8 cellular contexts compared by ENCODE assay signal in the genomic region with DNA sequence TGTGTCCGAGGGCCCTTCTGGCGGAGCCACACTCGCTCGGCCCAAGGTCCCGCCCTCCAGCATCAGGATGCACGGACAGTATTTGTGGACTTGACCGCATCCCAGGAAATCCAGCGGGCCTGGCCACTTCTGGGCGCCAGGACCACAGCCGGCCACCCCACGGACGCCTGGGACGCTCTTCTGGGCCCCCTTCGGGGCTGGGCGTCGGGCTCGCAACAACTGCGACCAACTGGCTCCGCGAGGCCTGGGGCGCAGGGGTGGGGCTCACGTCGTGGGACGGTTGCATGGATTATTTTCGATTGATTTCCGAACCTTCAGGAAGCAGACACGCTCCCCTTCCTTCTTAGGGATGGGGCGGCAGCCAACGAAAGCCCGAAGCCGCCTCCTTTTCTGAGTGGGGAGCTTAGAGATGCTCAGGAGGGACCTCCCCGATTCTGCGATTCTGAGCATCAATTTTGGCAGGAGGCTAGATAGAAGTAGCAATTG. TPM values are rescaled to one million over a fixed set of nuclear protein-coding genes. Genes with fewer than 3 reads are reported as not detected.
DNase-seq lines count a peak whose midpoint lies in the region; ATAC-seq and TF ChIP-seq lines count a peak whose summit lies in the region.

No MANE protein-coding gene starts in this region.

- ATAC-seq in GM21526 (IDR thresholded peaks at IDR 0.05; ENCODE audit: low FRiP score, unreplicated experiment) = peak; percentile 14

- H3K79me2 ChIP-seq in Karpas-422 (ENCODE audit: low read length) (peaks cover 44% of the 10 kb centered on the region), smooth muscle cell (ENCODE audit: low read depth) (peaks cover 42% of the 10 kb centered on the region)

- DNase-seq in Karpas-422 (no peak), anterior cingulate cortex (lab: John Stamatoyannopoulos, UW) (peak in 43 of 58 donors; percentile 19 to 79 (median 48)), smooth muscle cell (lab: John Stamatoyannopoulos, UW; ENCODE audit: unreplicated experiment) (no peak), putamen (ENCODE audit: low spot score) (no peak), NCI-H1417 treated with DMSO at 0.1 percent for 48 hours (lab: John Stamatoyannopoulos, UW) (no peak)

- peaks cover 15 to 35% (median 22%) of the 10 kb centered on the region in 10 experiments for H3K4me1 ChIP-seq in BLaER1 treated with 17β-estradiol and CSF1 and Interleukin-3, amounts not matched to agents 10 nM and 100 nM
- H3K4me1 ChIP-seq in Karpas-422 (ENCODE audit: low read length) (peaks cover 21% of the 10 kb centered on the region), iPS-15b (ENCODE audit: control insufficient read depth, insufficient read depth, low read length) (peaks cover 6% of the 10 kb centered on the region), smooth muscle cell (ENCODE audit: low read depth) (peaks cover 9% of the 10 kb centered on the region)

- no peaks in the 10 kb centered on the region for H3K9me2 ChIP-seq in Karpas-422 (replicated peaks; ENCODE audit: insufficient read depth, low read length)

- H3K9me3 ChIP-seq in BLaER1 treated with 17β-estradiol and CSF1 and Interleukin-3, amounts not matched to agents 10 nM and 100 nM (replicated peaks in 1 of 11) = peaks cover 0 to 12% (median 6%) of the 10 kb centered on the region in 11 experiments; a peak in 8 of 22 replicates
- H3K9me3 ChIP-seq in Karpas-422 (ENCODE audit: low read length) (0 out of 2 replicates have a peak, but pooled peaks cover 2% of the 10 kb centered on the region), iPS-15b (ENCODE audit: control insufficient read depth, insufficient read depth, low read length) (no peaks in the 10 kb centered on the region), smooth muscle cell (replicated peaks; ENCODE audit: low read depth) (no peaks in the 10 kb centered on the region)

- peaks cover 10 to 44% (median 38%) of the 10 kb centered on the region in 11 experiments; a peak in 19 of 22 replicates for H4K20me1 ChIP-seq in BLaER1 treated with 17β-estradiol and CSF1 and Interleukin-3, amounts not matched to agents 10 nM and 100 nM
- H4K20me1 ChIP-seq in Karpas-422 (ENCODE audit: insufficient read depth, low read depth, low read length) (peaks cover 19% of the 10 kb centered on the region), smooth muscle cell (ENCODE audit: low read depth) (peaks cover 39% of the 10 kb centered on the region)

- H2AFZ ChIP-seq in Karpas-422 (ENCODE audit: low read length) (peak overlapping the region; percentile 87), smooth muscle cell (ENCODE audit: low read depth) (peak overlapping the region; percentile 93)

- TF ChIP-seq CTCF in smooth muscle cell (IDR thresholded peaks at IDR 0.05; ENCODE audit: borderline replicate concordance, insufficient read depth, poor library complexity, severe bottlenecking) = no peak

- no peaks in the 10 kb centered on the region for H3K27me3 ChIP-seq in BLaER1 treated with 17β-estradiol and CSF1 and Interleukin-3, amounts not matched to agents 10 nM and 100 nM
- H3K27me3 ChIP-seq in Karpas-422 (ENCODE audit: low read length) (no peaks in the 10 kb centered on the region), iPS-15b (ENCODE audit: control insufficient read depth, insufficient read depth, low read length) (peaks cover 10% of the 10 kb centered on the region), smooth muscle cell (ENCODE audit: low read depth) (peaks cover 20% of the 10 kb centered on the region)

- peak overlapping the region; percentile 88 to 97 (median 93); a peak in 21 of 22 replicates for H3K9ac ChIP-seq in BLaER1 treated with 17β-estradiol and CSF1 and Interleukin-3, amounts not matched to agents 10 nM and 100 nM
- H3K9ac ChIP-seq in Karpas-422 (ENCODE audit: low read length) (peak overlapping the region; percentile 60), iPS-15b (ENCODE audit: low read depth, low read length) (peak overlapping the region; percentile 76), smooth muscle cell (ENCODE audit: low read depth) (peak overlapping the region; percentile 93)

- H3K36me3 ChIP-seq in BLaER1 treated with 17β-estradiol and CSF1 and Interleukin-3, amounts not matched to agents 10 nM and 100 nM = peaks cover 14 to 30% (median 28%) of the 10 kb centered on the region in 11 experiments; a peak in 21 of 22 replicates
- H3K36me3 ChIP-seq in Karpas-422 (ENCODE audit: insufficient read depth, low read length) = peaks cover 26% of the 10 kb centered on the region
- peaks cover 3% of the 10 kb centered on the region for H3K36me3 ChIP-seq in iPS-15b (ENCODE audit: control insufficient read depth, insufficient read depth, low read length)
- H3K36me3 ChIP-seq in smooth muscle cell (ENCODE audit: low read depth) = no peaks in the 10 kb centered on the region

- no peaks in the 10 kb centered on the region for H3F3A ChIP-seq in smooth muscle cell (ENCODE audit: low read depth)

- H3K4me2 ChIP-seq in BLaER1 treated with 17β-estradiol and CSF1 and Interleukin-3, amounts not matched to agents 10 nM and 100 nM = peak overlapping the region; percentile 59 to 85 (median 74)
- peak overlapping the region; percentile 77 for H3K4me2 ChIP-seq in Karpas-422 (ENCODE audit: low read depth, low read length, poor library complexity, severe bottlenecking)
- H3K4me2 ChIP-seq in smooth muscle cell = peak overlapping the region; percentile 93

- peak overlapping the region; percentile 64 to 94 (median 88) for H3K27ac ChIP-seq in BLaER1 treated with 17β-estradiol and CSF1 and Interleukin-3, amounts not matched to agents 10 nM and 100 nM
- H3K27ac ChIP-seq in Karpas-422 (ENCODE audit: low read length) = no peak overlapping the region
- H3K27ac ChIP-seq in smooth muscle cell (ENCODE audit: low read depth) = peak overlapping the region; percentile 95

- WGBS in smooth muscle cell (ENCODE audit: low lambda C conversion rate) = 87% methylated on average over 33 of the region's 33 CpGs

- H3K4me3 ChIP-seq in BLaER1 treated with 17β-estradiol and CSF1 and Interleukin-3, amounts not matched to agents 10 nM and 100 nM = peak overlapping the region; percentile 72 to 90 (median 84); a peak in 19 of 20 replicates
- H3K4me3 ChIP-seq in Karpas-422 (ENCODE audit: low read length) = peak overlapping the region; percentile 88; the same call in 1 of the 2 replicates
- peak overlapping the region; percentile 92 for H3K4me3 ChIP-seq in iPS-15b (ENCODE audit: low read depth, low read length)
- H3K4me3 ChIP-seq in smooth muscle cell = peak overlapping the region; percentile 84

RNA-seq across cellular contexts. Expression of gene NUP58, which starts 0.5 kb away (rescaled TPM):
- 55.1 and 96.1 TPM in 2 replicates for total RNA-seq in Karpas-422 (2014; rRNA removed; shearing (Covaris generic); ENCODE audit: low replicate concordance)
- total RNA-seq in smooth muscle cell = 83.0 and 92.5 TPM in 2 replicates
- polyA plus RNA-seq in smooth muscle cell = 20.3 and 23.2 TPM in 2 replicates

RNA-seq across cellular contexts. Expression of gene MTMR6, which starts 13.6 kb away (rescaled TPM):
- total RNA-seq in Karpas-422 (2014; rRNA removed; shearing (Covaris generic); ENCODE audit: low replicate concordance) = 10.1 and 27.4 TPM in 2 replicates
- total RNA-seq in smooth muscle cell = 34.7 and 35.4 TPM in 2 replicates
- polyA plus RNA-seq in smooth muscle cell = 15.1 and 17.2 TPM in 2 replicates

Comparison
In these comparisons a context has a peak if more than half of its experiments do, and no peak if none do; other contexts are left out.
1. DNase-seq: peak in anterior cingulate cortex (43 of 58); none in Karpas-422 (single experiment), smooth muscle cell (single experiment), putamen (single experiment) and NCI-H1417 treated with DMSO at 0.1 percent for 48 hours (single experiment).
2. Peak in every context shown above with its lines, with median percentiles within 50 percentile points of each other: H3K4me2 ChIP-seq, H3K4me3 ChIP-seq and H3K9ac ChIP-seq.